8 cellular contexts compared by ENCODE assay signal in genomic region chr3:153221748-153222162, GRCh38. TPM values are rescaled to one million over a fixed set of nuclear protein-coding genes. Genes with fewer than 3 reads are reported as not detected.
DNase-seq lines count a peak whose midpoint lies in the region; ATAC-seq, FAIRE-seq and TF ChIP-seq lines count a peak whose summit lies in the region.

No MANE protein-coding gene starts in this region.

- peak overlapping the region; percentile 78 for H3K4me3 Mint-ChIP-seq in T-helper 17 cell

- TF ChIP-seq CTCF in D721Med (IDR thresholded peaks at IDR 0.05; ENCODE audit: insufficient read depth, missing control alignments): no peak

- no peaks in the 10 kb centered on the region for H3K9me3 ChIP-seq in T-helper 17 cell (ENCODE audit: control insufficient read depth, low read length, poor library complexity, severe bottlenecking)

- H3K4me1 Mint-ChIP-seq in T-helper 17 cell: peaks cover 37% of the 10 kb centered on the region

- H3K27me3 Mint-ChIP-seq in T-helper 17 cell: no peaks in the 10 kb centered on the region

- H3K27ac Mint-ChIP-seq in T-helper 17 cell: peak overlapping the region; percentile 98

- FAIRE-seq in D721Med (lab: Jason Lieb, UNC): no peak

- DNase-seq in T-helper 17 cell (peak; percentile 34 to 69 (median 60)), anterior cingulate cortex (lab: John Stamatoyannopoulos, UW) (peak in 30 of 58 donors; percentile 1 to 61 (median 10)), inferior parietal cortex (ENCODE audit: extremely low spot score) (peak; percentile 28), D721Med (ENCODE audit: insufficient read length, low spot score) (no peak), DMS 273 treated with DMSO at 0.1 percent for 48 hours (lab: John Stamatoyannopoulos, UW) (no peak)
- DNase-seq in stimulated activated CD4-positive, alpha-beta T cell treated with anti-CD3 and anti-CD28 coated beads, Interleukin-2, amount 100 ng/mL, for 4 hours (ENCODE audit: low read depth): peak; percentile 49

- peaks cover 4% of the 10 kb centered on the region for H3K36me3 Mint-ChIP-seq in T-helper 17 cell (ENCODE audit: low read depth)

- ATAC-seq in GM19043 (IDR thresholded peaks at IDR 0.05; ENCODE audit: low read depth, unreplicated experiment) (peak; percentile 97), HG03342 (IDR thresholded peaks at IDR 0.05; ENCODE audit: unreplicated experiment) (peak; percentile 83), T-helper 17 cell (peak; percentile 97)

RNA-seq across cellular contexts. Expression of gene RAP2B, which starts 59.7 kb away (rescaled TPM):
- 10 to 100 TPM; 19.7 to 34.3 TPM for total RNA-seq in T-helper 17 cell

Comparison
In these comparisons a context has a peak if more than half of its experiments do, and no peak if none do; other contexts are left out.
1. DNase-seq: peak in T-helper 17 cell (3 of 3), anterior cingulate cortex (30 of 58), inferior parietal cortex (single experiment) and stimulated activated CD4-positive, alpha-beta T cell treated with anti-CD3 and anti-CD28 coated beads, Interleukin-2, amount 100 ng/mL, for 4 hours (single experiment); none in D721Med (single experiment) and DMS 273 treated with DMSO at 0.1 percent for 48 hours (single experiment).
2. Peak in every context shown above with its lines, with median percentiles within 50 percentile points of each other: ATAC-seq.